Comparison of ENCODE assay signal across 4 cellular contexts in the genomic region with DNA sequence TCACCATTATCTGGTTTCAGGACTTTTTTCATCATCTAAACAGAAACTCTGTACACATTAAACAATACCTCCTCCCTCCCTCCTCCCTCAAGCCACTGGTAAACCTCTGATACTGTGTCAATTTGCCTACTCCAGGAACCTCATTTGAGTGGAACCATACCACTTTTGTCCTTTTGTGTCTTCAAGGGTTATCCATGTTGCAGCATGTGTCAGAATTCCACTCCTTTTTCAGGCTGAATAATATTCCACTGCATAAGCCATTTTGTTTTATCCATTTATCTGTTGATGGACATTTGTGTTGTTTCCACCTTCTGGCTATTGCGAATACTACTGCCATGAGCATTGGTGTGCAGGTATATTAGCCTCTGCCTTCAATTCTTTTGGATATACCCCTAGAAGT.
"Had no signal": no experiment of that assay in that cellular context is flagged by ENCODE, and none has a peak within 500 bp of the region (broad histone marks: within the 10 kb centered on the region; RNA-seq: fewer than 3 reads in every experiment).

No MANE protein-coding gene starts in this region.

- H3K27ac ChIP-seq: HL-60, KMS-11 had no signal

- ATAC-seq: HepG2, K562 had no signal

- H3K4me3 ChIP-seq: K562 had no signal
